In genomic region chr16:4566144-4566543, GRCh38 we compare ENCODE assay signal across 27 cellular contexts. TPM values are rescaled to one million over a fixed set of nuclear protein-coding genes. Genes with fewer than 3 reads are reported as not detected.
"Had no signal": no experiment of that assay in that cellular context is flagged by ENCODE, and none has a peak within 500 bp of the region (broad histone marks: within the 10 kb centered on the region; RNA-seq: fewer than 3 reads in every experiment).

No MANE protein-coding gene starts in this region.

- DNase-seq: activated CD4-positive, alpha-beta memory T cell treated with anti-CD3 and anti-CD28 coated beads, Interleukin-2, amount 10 ng/mL, durations not matched to agents 7 days and 5 days; activated CD4-positive, alpha-beta T cell treated with anti-CD3 and anti-CD28 coated beads, Interleukin-2, amount 10 ng/mL, durations not matched to agents 24 days and 14 days; activated gamma-delta T cell treated with Interleukin-2 at 50 U/mL for 16 hours; activated naive CD8-positive, alpha-beta T cell treated with anti-CD3 and anti-CD28 coated beads, Interleukin-2, amount 50 U/mL, for 24 hours; amygdala; central memory CD4-positive, alpha-beta T cell; head of caudate nucleus; hippocampal formation; left cardiac atrium; left ventricle myocardium superior; pancreas; retina; stimulated activated CD4-positive, alpha-beta T cell treated with anti-CD3 and anti-CD28 coated beads, Interleukin-12 subunit alpha, Interleukin-12 subunit beta, amount 100 ng/mL, for 4 hours; stimulated activated CD4-positive, alpha-beta T cell treated with anti-CD3 and anti-CD28 coated beads, Interleukin-4, amount 100 ng/mL, for 24 hours; T1000; tibial artery; upper lobe of right lung; WERI-Rb-1 had no signal

- H3K27ac Mint-ChIP-seq: activated CD4-positive, alpha-beta memory T cell treated with anti-CD3 and anti-CD28 coated beads, Interleukin-2, amount 10 ng/mL, durations not matched to agents 7 days and 5 days; activated CD4-positive, alpha-beta T cell treated with anti-CD3 and anti-CD28 coated beads, Interleukin-2, amount 10 ng/mL, durations not matched to agents 24 days and 14 days; activated naive CD4-positive, alpha-beta T cell treated with anti-CD3 and anti-CD28 coated beads, Interleukin-2, amount 50 U/mL, for 24 hours; activated naive CD8-positive, alpha-beta T cell treated with anti-CD3 and anti-CD28 coated beads, Interleukin-2, amount 50 U/mL, for 24 hours; stimulated activated memory B cell treated with anti-CD40 and anti-IgM and Interleukin-4, amounts not matched to agents 10 μg/mL and 1 μg/mL and 100 μg/mL, for 72 hours had no signal

- H3K4me3 Mint-ChIP-seq: activated CD4-positive, alpha-beta memory T cell treated with anti-CD3 and anti-CD28 coated beads, Interleukin-2, amount 10 ng/mL, durations not matched to agents 7 days and 5 days; activated CD4-positive, alpha-beta T cell treated with anti-CD3 and anti-CD28 coated beads, Interleukin-2, amount 10 ng/mL, durations not matched to agents 24 days and 14 days; activated naive CD4-positive, alpha-beta T cell treated with anti-CD3 and anti-CD28 coated beads, Interleukin-2, amount 50 U/mL, for 24 hours; activated naive CD8-positive, alpha-beta T cell treated with anti-CD3 and anti-CD28 coated beads, Interleukin-2, amount 50 U/mL, for 24 hours; stimulated activated memory B cell treated with anti-CD40 and anti-IgM and Interleukin-4, amounts not matched to agents 10 μg/mL and 1 μg/mL and 100 μg/mL, for 72 hours had no signal

- H3K9me3 Mint-ChIP-seq: activated CD4-positive, alpha-beta memory T cell treated with anti-CD3 and anti-CD28 coated beads, Interleukin-2, amount 10 ng/mL, durations not matched to agents 7 days and 5 days; activated CD4-positive, alpha-beta T cell treated with anti-CD3 and anti-CD28 coated beads, Interleukin-2, amount 10 ng/mL, durations not matched to agents 24 days and 14 days; activated naive CD4-positive, alpha-beta T cell treated with anti-CD3 and anti-CD28 coated beads, Interleukin-2, amount 50 U/mL, for 24 hours; activated naive CD8-positive, alpha-beta T cell treated with anti-CD3 and anti-CD28 coated beads, Interleukin-2, amount 50 U/mL, for 24 hours; stimulated activated memory B cell treated with anti-CD40 and anti-IgM and Interleukin-4, amounts not matched to agents 10 μg/mL and 1 μg/mL and 100 μg/mL, for 72 hours had no signal

- H3K9me3 ChIP-seq: pancreas, prostate gland, suprapubic skin, tibial artery, upper lobe of right lung had no signal

- H3K36me3 Mint-ChIP-seq: activated naive CD4-positive, alpha-beta T cell treated with anti-CD3 and anti-CD28 coated beads, Interleukin-2, amount 50 U/mL, for 24 hours; stimulated activated memory B cell treated with anti-CD40 and anti-IgM and Interleukin-4, amounts not matched to agents 10 μg/mL and 1 μg/mL and 100 μg/mL, for 72 hours had no signal

- ATAC-seq: activated CD4-positive, CD25-positive, alpha-beta regulatory T cell treated with anti-CD3 and anti-CD28 coated beads, Interleukin-2, amount 50 U/mL, for 24 hours; activated naive CD8-positive, alpha-beta T cell treated with anti-CD3 and anti-CD28 coated beads, Interleukin-2, amount 50 U/mL, for 24 hours; left cardiac atrium; left ventricle myocardium superior; pancreas; sciatic nerve; stimulated activated memory B cell treated with anti-CD40 and anti-IgM and Interleukin-4, amounts not matched to agents 10 μg/mL and 1 μg/mL and 100 μg/mL, for 72 hours; upper lobe of right lung had no signal

- H3K4me1 Mint-ChIP-seq: activated naive CD4-positive, alpha-beta T cell treated with anti-CD3 and anti-CD28 coated beads, Interleukin-2, amount 50 U/mL, for 24 hours; activated naive CD8-positive, alpha-beta T cell treated with anti-CD3 and anti-CD28 coated beads, Interleukin-2, amount 50 U/mL, for 24 hours; stimulated activated memory B cell treated with anti-CD40 and anti-IgM and Interleukin-4, amounts not matched to agents 10 μg/mL and 1 μg/mL and 100 μg/mL, for 72 hours had no signal

- H3K27me3 Mint-ChIP-seq: activated naive CD4-positive, alpha-beta T cell treated with anti-CD3 and anti-CD28 coated beads, Interleukin-2, amount 50 U/mL, for 24 hours; activated naive CD8-positive, alpha-beta T cell treated with anti-CD3 and anti-CD28 coated beads, Interleukin-2, amount 50 U/mL, for 24 hours; stimulated activated memory B cell treated with anti-CD40 and anti-IgM and Interleukin-4, amounts not matched to agents 10 μg/mL and 1 μg/mL and 100 μg/mL, for 72 hours had no signal

RNA-seq across cellular contexts. Expression of gene C16orf96, which starts 10.0 kb away (rescaled TPM):
- total RNA-seq: activated CD4-positive, alpha-beta T cell treated with anti-CD3 and anti-CD28 coated beads, Interleukin-2, amount 10 ng/mL, durations not matched to agents 24 days and 14 days; endothelial cell of umbilical vein; fibroblast of villous mesenchyme; lung microvascular endothelial cell had no signal
